In the genomic region with DNA sequence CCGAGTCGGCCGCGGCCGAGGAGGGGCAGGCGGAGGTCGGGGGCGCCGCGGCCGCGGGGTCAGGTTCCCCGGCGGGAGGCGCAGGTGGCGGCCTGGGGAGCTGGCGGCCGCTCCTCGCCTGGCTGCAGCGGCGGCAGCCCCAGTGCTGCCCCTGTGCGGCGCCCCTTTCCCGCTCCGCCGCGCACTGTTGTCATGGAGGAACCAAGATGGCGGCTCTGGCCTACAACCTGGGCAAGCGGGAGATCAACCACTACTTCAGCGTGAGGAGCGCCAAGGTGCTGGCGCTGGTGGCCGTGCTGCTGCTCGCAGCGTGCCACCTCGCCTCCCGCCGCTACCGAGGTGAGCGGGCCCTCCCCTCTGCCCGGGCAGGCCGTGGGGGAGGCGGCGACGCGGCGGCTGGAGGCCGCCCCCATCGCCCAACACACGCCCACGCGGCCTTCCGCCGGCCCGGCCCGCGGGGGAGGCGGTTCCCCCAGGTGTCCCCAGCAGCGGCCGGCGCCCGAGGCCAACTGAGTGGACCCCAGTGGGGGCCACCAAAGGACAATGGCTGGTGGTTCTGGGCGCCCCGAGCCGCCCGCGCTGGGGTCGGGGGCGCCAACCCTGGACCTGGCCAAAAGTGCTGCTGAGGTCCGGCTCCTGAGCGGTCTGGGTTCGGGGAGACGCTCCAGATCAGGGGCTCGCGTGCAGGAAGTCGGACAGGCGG, we compare ENCODE assay signal across 1 cellular context.
TF ChIP-seq lines count a peak whose summit lies in the region.

No MANE protein-coding gene starts in this region.

TF ChIP-seq in K562, 482 proteins besides CTCF, POLR2A, EP300 and RAD21 (continued from another document and continues in another):
- TF ChIP-seq, protein P1, sequence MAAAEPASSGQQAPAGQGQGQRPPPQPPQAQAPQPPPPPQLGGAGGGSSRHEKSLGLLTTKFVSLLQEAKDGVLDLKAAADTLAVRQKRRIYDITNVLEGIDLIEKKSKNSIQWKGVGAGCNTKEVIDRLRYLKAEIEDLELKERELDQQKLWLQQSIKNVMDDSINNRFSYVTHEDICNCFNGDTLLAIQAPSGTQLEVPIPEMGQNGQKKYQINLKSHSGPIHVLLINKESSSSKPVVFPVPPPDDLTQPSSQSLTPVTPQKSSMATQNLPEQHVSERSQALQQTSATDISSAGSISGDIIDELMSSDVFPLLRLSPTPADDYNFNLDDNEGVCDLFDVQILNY (CRISPR knock-in tag; IDR thresholded peaks at IDR 0.05) = no peak
- TF ChIP-seq ATF1 (CRISPR knock-in tag; IDR thresholded peaks at IDR 0.05) = no peak
- peak; percentile 83 for TF ChIP-seq ATF1 (tag; IDR thresholded peaks at IDR 0.05)
- TF ChIP-seq ZSCAN32 (CRISPR knock-in tag; IDR thresholded peaks at IDR 0.05) = no peak
- TF ChIP-seq MCM7 (IDR thresholded peaks at IDR 0.05) = no peak
- TF ChIP-seq BDP1 (IDR thresholded peaks at IDR 0.05; ENCODE audit: insufficient read depth, insufficient read length) = no peak
- TF ChIP-seq XRCC4 (IDR thresholded peaks at IDR 0.05; ENCODE audit: extremely low read depth, insufficient read depth, insufficient read length) = no peak
- no peak for TF ChIP-seq BHLHE40 (IDR thresholded peaks at IDR 0.05; ENCODE audit: low read length)
- TF ChIP-seq ZMIZ1 (IDR thresholded peaks at IDR 0.05; ENCODE audit: low read depth in 2 of 2, low read length in 2 of 2) = no peak
- 0 out of 4 replicates have a peak, but pooled peaks of 1 of the 2 experiments have one; percentile 62 for TF ChIP-seq SIN3A (IDR thresholded peaks at IDR 0.05; ENCODE audit: borderline replicate concordance in 2 of 2, control insufficient read depth in 1 of 2, low read depth in 2 of 2, low read length in 2 of 2)
- no peak for TF ChIP-seq SLC30A9 (CRISPR knock-in tag; IDR thresholded peaks at IDR 0.05)
- TF ChIP-seq MLX (CRISPR knock-in tag; conservative IDR thresholded peaks at IDR 0.05) = no peak
- TF ChIP-seq PRPF4 (IDR thresholded peaks at IDR 0.05; ENCODE audit: insufficient read depth, low read depth, low read length, poor library complexity, severe bottlenecking) = peak; percentile 53
- TF ChIP-seq RBBP5 (IDR thresholded peaks at IDR 0.05; ENCODE audit: borderline replicate concordance, insufficient read depth, low read length, poor library complexity, severe bottlenecking) = peak; percentile 89
- no peak for TF ChIP-seq ZNF311 (CRISPR knock-in tag; IDR thresholded peaks at IDR 0.05)
- no peak for TF ChIP-seq NCOA6 (IDR thresholded peaks at IDR 0.05)
- TF ChIP-seq BRD9 (IDR thresholded peaks at IDR 0.05; ENCODE audit: low read depth, partially characterized antibody) = no peak
- 0 out of 2 replicates have a peak, but pooled peaks have one; percentile 7 for TF ChIP-seq ZNF24 (IDR thresholded peaks at IDR 0.05)
- TF ChIP-seq, protein P2, sequence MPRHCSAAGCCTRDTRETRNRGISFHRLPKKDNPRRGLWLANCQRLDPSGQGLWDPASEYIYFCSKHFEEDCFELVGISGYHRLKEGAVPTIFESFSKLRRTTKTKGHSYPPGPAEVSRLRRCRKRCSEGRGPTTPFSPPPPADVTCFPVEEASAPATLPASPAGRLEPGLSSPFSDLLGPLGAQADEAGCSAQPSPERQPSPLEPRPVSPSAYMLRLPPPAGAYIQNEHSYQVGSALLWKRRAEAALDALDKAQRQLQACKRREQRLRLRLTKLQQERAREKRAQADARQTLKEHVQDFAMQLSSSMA (CRISPR knock-in tag; IDR thresholded peaks at IDR 0.05) = no peak
- no peak for TF ChIP-seq TFAM (CRISPR knock-in tag; conservative IDR thresholded peaks at IDR 0.05)
- TF ChIP-seq RNF2 (IDR thresholded peaks at IDR 0.05) = peak; percentile 42; the same call in 1 of the 2 replicates
- no peak for TF ChIP-seq ZKSCAN1 (IDR thresholded peaks at IDR 0.05; ENCODE audit: low read depth, low read length)
- TF ChIP-seq, protein P3, sequence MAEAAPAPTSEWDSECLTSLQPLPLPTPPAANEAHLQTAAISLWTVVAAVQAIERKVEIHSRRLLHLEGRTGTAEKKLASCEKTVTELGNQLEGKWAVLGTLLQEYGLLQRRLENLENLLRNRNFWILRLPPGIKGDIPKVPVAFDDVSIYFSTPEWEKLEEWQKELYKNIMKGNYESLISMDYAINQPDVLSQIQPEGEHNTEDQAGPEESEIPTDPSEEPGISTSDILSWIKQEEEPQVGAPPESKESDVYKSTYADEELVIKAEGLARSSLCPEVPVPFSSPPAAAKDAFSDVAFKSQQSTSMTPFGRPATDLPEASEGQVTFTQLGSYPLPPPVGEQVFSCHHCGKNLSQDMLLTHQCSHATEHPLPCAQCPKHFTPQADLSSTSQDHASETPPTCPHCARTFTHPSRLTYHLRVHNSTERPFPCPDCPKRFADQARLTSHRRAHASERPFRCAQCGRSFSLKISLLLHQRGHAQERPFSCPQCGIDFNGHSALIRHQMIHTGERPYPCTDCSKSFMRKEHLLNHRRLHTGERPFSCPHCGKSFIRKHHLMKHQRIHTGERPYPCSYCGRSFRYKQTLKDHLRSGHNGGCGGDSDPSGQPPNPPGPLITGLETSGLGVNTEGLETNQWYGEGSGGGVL (CRISPR knock-in tag; IDR thresholded peaks at IDR 0.05) = no peak
- no peak for TF ChIP-seq CHAMP1 (IDR thresholded peaks at IDR 0.05)
- TF ChIP-seq, protein P4, sequence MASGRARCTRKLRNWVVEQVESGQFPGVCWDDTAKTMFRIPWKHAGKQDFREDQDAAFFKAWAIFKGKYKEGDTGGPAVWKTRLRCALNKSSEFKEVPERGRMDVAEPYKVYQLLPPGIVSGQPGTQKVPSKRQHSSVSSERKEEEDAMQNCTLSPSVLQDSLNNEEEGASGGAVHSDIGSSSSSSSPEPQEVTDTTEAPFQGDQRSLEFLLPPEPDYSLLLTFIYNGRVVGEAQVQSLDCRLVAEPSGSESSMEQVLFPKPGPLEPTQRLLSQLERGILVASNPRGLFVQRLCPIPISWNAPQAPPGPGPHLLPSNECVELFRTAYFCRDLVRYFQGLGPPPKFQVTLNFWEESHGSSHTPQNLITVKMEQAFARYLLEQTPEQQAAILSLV (tag; IDR thresholded peaks at IDR 0.05) = no peak
- TF ChIP-seq L3MBTL2 (IDR thresholded peaks at IDR 0.05) = peak; percentile 85
- no peak for TF ChIP-seq MXD1 (CRISPR knock-in tag; IDR thresholded peaks at IDR 0.05; ENCODE audit: borderline replicate concordance, poor library complexity, severe bottlenecking)
- no peak for TF ChIP-seq NR3C1 (CRISPR knock-in tag; IDR thresholded peaks at IDR 0.05)
- no peak for TF ChIP-seq NR2F6 (CRISPR knock-in tag; IDR thresholded peaks at IDR 0.05)
- no peak; the same call in 1 of the 2 replicates for TF ChIP-seq ZBTB1 (CRISPR knock-in tag; IDR thresholded peaks at IDR 0.05; ENCODE audit: borderline replicate concordance, low read depth)
- no peak for TF ChIP-seq ZNF584 (CRISPR knock-in tag; IDR thresholded peaks at IDR 0.05; ENCODE audit: low read depth)
- TF ChIP-seq ZNF436 (CRISPR knock-in tag; IDR thresholded peaks at IDR 0.05) = no peak
- peak; percentile 78 for TF ChIP-seq MYC (IDR thresholded peaks at IDR 0.05; ENCODE audit: low read depth, low read length)
- no peak for TF ChIP-seq MYC (CRISPR knock-in tag; IDR thresholded peaks at IDR 0.05; ENCODE audit: borderline replicate concordance, low read depth)
- TF ChIP-seq REST (CRISPR knock-in tag; IDR thresholded peaks at IDR 0.05; ENCODE audit: low read depth) = 0 out of 2 replicates have a peak, but pooled peaks have one; percentile 34
- TF ChIP-seq SNIP1 (IDR thresholded peaks at IDR 0.05; ENCODE audit: low read depth) = no peak
- TF ChIP-seq, protein P5, sequence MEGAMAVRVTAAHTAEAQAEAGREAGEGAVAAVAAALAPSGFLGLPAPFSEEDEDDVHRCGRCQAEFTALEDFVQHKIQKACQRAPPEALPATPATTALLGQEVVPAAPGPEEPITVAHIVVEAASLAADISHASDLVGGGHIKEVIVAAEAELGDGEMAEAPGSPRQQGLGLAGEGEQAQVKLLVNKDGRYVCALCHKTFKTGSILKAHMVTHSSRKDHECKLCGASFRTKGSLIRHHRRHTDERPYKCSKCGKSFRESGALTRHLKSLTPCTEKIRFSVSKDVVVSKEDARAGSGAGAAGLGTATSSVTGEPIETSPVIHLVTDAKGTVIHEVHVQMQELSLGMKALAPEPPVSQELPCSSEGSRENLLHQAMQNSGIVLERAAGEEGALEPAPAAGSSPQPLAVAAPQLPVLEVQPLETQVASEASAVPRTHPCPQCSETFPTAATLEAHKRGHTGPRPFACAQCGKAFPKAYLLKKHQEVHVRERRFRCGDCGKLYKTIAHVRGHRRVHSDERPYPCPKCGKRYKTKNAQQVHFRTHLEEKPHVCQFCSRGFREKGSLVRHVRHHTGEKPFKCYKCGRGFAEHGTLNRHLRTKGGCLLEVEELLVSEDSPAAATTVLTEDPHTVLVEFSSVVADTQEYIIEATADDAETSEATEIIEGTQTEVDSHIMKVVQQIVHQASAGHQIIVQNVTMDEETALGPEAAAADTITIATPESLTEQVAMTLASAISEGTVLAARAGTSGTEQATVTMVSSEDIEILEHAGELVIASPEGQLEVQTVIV (CRISPR knock-in tag; IDR thresholded peaks at IDR 0.05; ENCODE audit: borderline replicate concordance) = no peak
- peak; percentile 25 for TF ChIP-seq SAP30 (IDR thresholded peaks at IDR 0.05; ENCODE audit: borderline replicate concordance, insufficient read depth, low read depth, low read length, poor library complexity, severe bottlenecking)
- peak; percentile 31 for TF ChIP-seq RFX1 (IDR thresholded peaks at IDR 0.05)
- TF ChIP-seq FOXK2 (conservative IDR thresholded peaks at IDR 0.05 in 1 of 2, IDR thresholded peaks at IDR 0.05 in 1 of 2; ENCODE audit: low read depth in 2 of 2) = no peak
- peak; percentile 36; the same call in 1 of the 2 replicates for TF ChIP-seq EHMT2 (IDR thresholded peaks at IDR 0.05)
- TF ChIP-seq LCOR (CRISPR knock-in tag; IDR thresholded peaks at IDR 0.05) = no peak
- no peak for TF ChIP-seq CBFB (CRISPR knock-in tag; IDR thresholded peaks at IDR 0.05)
